ENCODE assay signal across 26 cellular contexts in the genomic region with DNA sequence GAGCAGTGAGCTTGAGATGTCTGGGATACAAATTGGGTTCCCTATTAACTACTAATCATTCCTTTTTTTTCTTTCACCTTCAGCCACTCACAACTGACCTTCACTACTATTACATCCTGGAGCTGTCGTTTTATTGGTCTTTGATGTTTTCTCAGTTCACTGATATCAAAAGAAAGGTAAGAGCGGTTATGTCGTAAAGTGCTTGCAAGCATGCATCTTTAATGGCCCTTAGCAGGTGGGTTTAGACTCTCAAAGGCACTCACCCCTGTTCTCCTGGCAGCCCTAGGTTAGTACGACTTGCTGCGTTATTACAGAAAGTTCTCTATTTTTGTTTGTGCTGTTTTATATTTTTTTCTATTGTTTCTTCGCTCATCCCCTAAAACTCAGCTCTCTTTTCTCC.
DNase-seq lines count a peak whose midpoint lies in the region; ATAC-seq lines count a peak whose summit lies in the region.
"Had no signal": no experiment of that assay in that cellular context is flagged by ENCODE, and none has a peak within 500 bp of the region (broad histone marks: within the 10 kb centered on the region; RNA-seq: fewer than 3 reads in every experiment).

No MANE protein-coding gene starts in this region.

- H3K4ac ChIP-seq in neuronal stem cell (ENCODE audit: low read length), result no peak overlapping the region

- H2BK15ac ChIP-seq in neuronal stem cell (ENCODE audit: low read length), result no peak overlapping the region

- no CpG with 5 or more reads among the region's 6 CpGs for WGBS in neuronal stem cell (ENCODE audit: extremely low coverage in 2 of 2, insufficient read length in 2 of 2, insufficient replicate concordance in 1 of 2), 2 donors

- H4K8ac ChIP-seq in neuronal stem cell (ENCODE audit: low read depth, low read length), result no peak overlapping the region

- no peak overlapping the region for H2BK12ac ChIP-seq in neuronal stem cell (ENCODE audit: low read length)

- H3K36me3 ChIP-seq in neuronal stem cell (replicated peaks in 1 of 2; ENCODE audit: control insufficient read depth in 2 of 2, insufficient read depth in 2 of 2, low read length in 2 of 2), result peaks cover 2 to 27% of the 10 kb centered on the region in 2 donors

- H3K9me3 Mint-ChIP-seq in natural killer cell treated with Interleukin-12 subunit alpha and Interleukin-12 subunit beta and Interleukin-15 and Interleukin-18, amount 100 ng/mL, for 72 hours, result no peaks in the 10 kb centered on the region
- H3K9me3 Mint-ChIP-seq: activated CD4-positive, alpha-beta T cell treated with anti-CD3 and anti-CD28 coated beads, Interleukin-2, amount 10 ng/mL, durations not matched to agents 24 days and 14 days; activated naive CD4-positive, alpha-beta T cell treated with anti-CD3 and anti-CD28 coated beads, Interleukin-2, amount 50 U/mL, for 24 hours; CD4-positive, alpha-beta T cell; IgD-negative memory B cell had no signal

- peaks cover 3 to 17% of the 10 kb centered on the region in 2 donors for H3K4me1 Mint-ChIP-seq in natural killer cell treated with Interleukin-12 subunit alpha and Interleukin-12 subunit beta and Interleukin-15 and Interleukin-18, amount 100 ng/mL, for 72 hours (ENCODE audit: low read depth in 2 of 2)
- H3K4me1 Mint-ChIP-seq: activated naive CD4-positive, alpha-beta T cell treated with anti-CD3 and anti-CD28 coated beads, Interleukin-2, amount 50 U/mL, for 24 hours; IgD-negative memory B cell had no signal

- no peak overlapping the region for H3K4me2 ChIP-seq in neuronal stem cell (ENCODE audit: insufficient read depth, low read length, poor library complexity, severe bottlenecking)

- DNase-seq in DMS53 (lab: John Stamatoyannopoulos, UW), result peak; percentile 58
- DNase-seq in NCI-H187 (lab: John Stamatoyannopoulos, UW), result peak; percentile 11 to 20
- peak; percentile 72 for DNase-seq in NCI-H526 treated with DMSO at 0.1 percent for 48 hours (lab: John Stamatoyannopoulos, UW)
- peak; percentile 83 for DNase-seq in left kidney (ENCODE audit: low read depth, low spot score)
- no peak for DNase-seq in neuronal stem cell (ENCODE audit: low spot score)
- no peak for DNase-seq in natural killer cell treated with Interleukin-12 subunit alpha and Interleukin-12 subunit beta and Interleukin-15 and Interleukin-18, amount 100 ng/mL, for 72 hours (ENCODE audit: low spot score)
- no peak for DNase-seq in NCI-H1092 (lab: John Stamatoyannopoulos, UW)
- DNase-seq: activated CD4-positive, alpha-beta T cell treated with anti-CD3 and anti-CD28 coated beads, Interleukin-2, amount 10 ng/mL, durations not matched to agents 24 days and 14 days; AML-193; CD4-positive, alpha-beta T cell; esophagus squamous epithelium; foreskin keratinocyte; heart left ventricle; kidney; mammary epithelial cell; MV-4-11; NCI-H1930; Peyer's patch; SHP77; stimulated activated CD4-positive, alpha-beta T cell treated with anti-CD3 and anti-CD28 coated beads, Interleukin-4, amount 100 ng/mL, for 24 hours; T-helper 9 cell had no signal

- H2BK5ac ChIP-seq in neuronal stem cell (ENCODE audit: low read length), result no peak overlapping the region

- H3K4me3 ChIP-seq in neuronal stem cell (ENCODE audit: low read length in 2 of 2), result no peak overlapping the region
- H3K4me3 ChIP-seq: esophagus squamous epithelium, heart left ventricle, Peyer's patch, tibial nerve had no signal

- no peaks in the 10 kb centered on the region for H3K79me1 ChIP-seq in neuronal stem cell (ENCODE audit: low read depth, low read length)

- H3K27me3 Mint-ChIP-seq in natural killer cell treated with Interleukin-12 subunit alpha and Interleukin-12 subunit beta and Interleukin-15 and Interleukin-18, amount 100 ng/mL, for 72 hours, result no peaks in the 10 kb centered on the region
- H3K27me3 Mint-ChIP-seq: activated CD4-positive, alpha-beta T cell treated with anti-CD3 and anti-CD28 coated beads, Interleukin-2, amount 10 ng/mL, durations not matched to agents 24 days and 14 days; activated naive CD4-positive, alpha-beta T cell treated with anti-CD3 and anti-CD28 coated beads, Interleukin-2, amount 50 U/mL, for 24 hours; CD4-positive, alpha-beta T cell; IgD-negative memory B cell had no signal

- no peaks in the 10 kb centered on the region for H3K4me1 ChIP-seq in neuronal stem cell (ENCODE audit: control insufficient read depth in 2 of 2, insufficient read depth in 1 of 2, low read depth in 1 of 2, low read length in 2 of 2)
- H3K4me1 ChIP-seq: foreskin keratinocyte had no signal

- H3K23ac ChIP-seq in neuronal stem cell (ENCODE audit: low read depth, low read length, poor library complexity), result no peak overlapping the region

- no peak overlapping the region for H3K14ac ChIP-seq in neuronal stem cell (ENCODE audit: low read length)

- no peak overlapping the region for H2AK5ac ChIP-seq in neuronal stem cell (ENCODE audit: low read depth, low read length)

- no peaks in the 10 kb centered on the region for H3K27me3 ChIP-seq in neuronal stem cell (ENCODE audit: control insufficient read depth in 3 of 3, insufficient read depth in 3 of 3, low read depth in 1 of 3, low read length in 3 of 3)
- H3K27me3 ChIP-seq: esophagus squamous epithelium, foreskin keratinocyte, heart left ventricle, Peyer's patch, tibial nerve had no signal

- H3K9me3 ChIP-seq in neuronal stem cell (replicated peaks in 1 of 2; ENCODE audit: control insufficient read depth in 2 of 2, insufficient read depth in 1 of 2, low read depth in 1 of 2, low read length in 2 of 2), result no peaks in the 10 kb centered on the region
- H3K9me3 ChIP-seq: esophagus squamous epithelium, heart left ventricle, Peyer's patch, tibial nerve had no signal

- H3K9ac ChIP-seq in neuronal stem cell (ENCODE audit: low read depth, low read length, poor library complexity), result no peak overlapping the region

- no peak overlapping the region for H3K18ac ChIP-seq in neuronal stem cell (ENCODE audit: low read length)

- no peak for ATAC-seq in HG03378 (IDR thresholded peaks at IDR 0.05; ENCODE audit: unreplicated experiment)
- ATAC-seq in natural killer cell treated with Interleukin-12 subunit alpha and Interleukin-12 subunit beta and Interleukin-15 and Interleukin-18, amount 100 ng/mL, for 72 hours, result no peak
- ATAC-seq: foreskin keratinocyte, heart left ventricle had no signal

- no peak overlapping the region for H2AFZ ChIP-seq in neuronal stem cell (ENCODE audit: low read length)

- no peak overlapping the region for H3K27ac ChIP-seq in neuronal stem cell (replicated peaks; ENCODE audit: low read length)
- H3K27ac ChIP-seq: esophagus squamous epithelium, foreskin keratinocyte, heart left ventricle, tibial nerve had no signal

- no peak overlapping the region for H4K91ac ChIP-seq in neuronal stem cell (ENCODE audit: low read depth, low read length, poor library complexity)

- H3K36me3 Mint-ChIP-seq in natural killer cell treated with Interleukin-12 subunit alpha and Interleukin-12 subunit beta and Interleukin-15 and Interleukin-18, amount 100 ng/mL, for 72 hours, result peaks cover 16% of the 10 kb centered on the region

- H3K27ac Mint-ChIP-seq in natural killer cell treated with Interleukin-12 subunit alpha and Interleukin-12 subunit beta and Interleukin-15 and Interleukin-18, amount 100 ng/mL, for 72 hours, result no peak overlapping the region
- H3K27ac Mint-ChIP-seq: activated CD4-positive, alpha-beta T cell treated with anti-CD3 and anti-CD28 coated beads, Interleukin-2, amount 10 ng/mL, durations not matched to agents 24 days and 14 days; activated naive CD4-positive, alpha-beta T cell treated with anti-CD3 and anti-CD28 coated beads, Interleukin-2, amount 50 U/mL, for 24 hours; CD4-positive, alpha-beta T cell; nephron had no signal

- H2BK120ac ChIP-seq in neuronal stem cell (ENCODE audit: low read depth, low read length), result no peak overlapping the region

- no peak overlapping the region for H3K4me3 Mint-ChIP-seq in natural killer cell treated with Interleukin-12 subunit alpha and Interleukin-12 subunit beta and Interleukin-15 and Interleukin-18, amount 100 ng/mL, for 72 hours
- H3K4me3 Mint-ChIP-seq: activated CD4-positive, alpha-beta T cell treated with anti-CD3 and anti-CD28 coated beads, Interleukin-2, amount 10 ng/mL, durations not matched to agents 24 days and 14 days; activated naive CD4-positive, alpha-beta T cell treated with anti-CD3 and anti-CD28 coated beads, Interleukin-2, amount 50 U/mL, for 24 hours; CD4-positive, alpha-beta T cell; IgD-negative memory B cell; nephron had no signal

Comparison
In these comparisons a context has a peak if more than half of its experiments do, and no peak if none do; other contexts are left out.
1. DNase-seq: peak in DMS53 (single experiment), NCI-H187 (2 of 2), NCI-H526 treated with DMSO at 0.1 percent for 48 hours (single experiment) and left kidney (single experiment); none in neuronal stem cell (single experiment), natural killer cell treated with Interleukin-12 subunit alpha and Interleukin-12 subunit beta and Interleukin-15 and Interleukin-18, amount 100 ng/mL, for 72 hours (single experiment) and NCI-H1092 (single experiment).